8 cellular contexts compared by ENCODE assay signal in the genomic region with DNA sequence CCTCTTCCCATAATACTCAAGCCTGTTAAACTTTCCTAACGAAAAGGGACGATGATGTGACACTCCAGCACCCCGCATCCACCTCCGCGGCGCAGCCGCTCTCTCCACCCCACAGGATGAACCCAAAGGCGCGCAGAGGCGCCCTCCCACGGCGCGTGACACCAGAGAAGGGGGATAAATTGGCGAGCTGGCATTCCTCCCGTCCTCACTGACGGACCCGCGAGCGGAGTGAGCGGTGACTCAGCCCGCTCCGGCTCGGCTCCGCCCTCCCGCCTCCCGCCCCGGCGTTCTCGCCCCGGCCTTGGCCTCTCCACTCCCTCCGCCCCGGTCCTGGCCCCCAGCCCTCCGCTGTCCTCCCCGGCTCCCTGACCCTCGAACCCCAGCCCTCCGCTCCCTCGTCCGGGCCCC. TPM values are rescaled to one million over a fixed set of nuclear protein-coding genes. Genes with fewer than 3 reads are reported as not detected.
DNase-seq lines count a peak whose midpoint lies in the region; ATAC-seq and TF ChIP-seq lines count a peak whose summit lies in the region.

No MANE protein-coding gene starts in this region.

- H3K79me2 ChIP-seq in OCI-LY7 (ENCODE audit: insufficient read depth, low read depth, low read length) = peaks cover 58% of the 10 kb centered on the region

- H3K36me3 Mint-ChIP-seq in naive thymus-derived CD8-positive, alpha-beta T cell = peaks cover 0 to 4% (median 0%) of the 10 kb centered on the region in 3 donors
- peaks cover 6 to 11% of the 10 kb centered on the region in 2 donors for H3K36me3 Mint-ChIP-seq in stimulated activated naive B cell treated with anti-CD40 and anti-IgM and Interleukin-4, amounts not matched to agents 10 μg/mL and 1 μg/mL and 100 μg/mL, for 72 hours

- TF ChIP-seq CTCF in OCI-LY7 (conservative IDR thresholded peaks at IDR 0.05; ENCODE audit: low read length) = peak; percentile 41; the same call in 1 of the 2 replicates

- H3K36me3 ChIP-seq in OCI-LY7 (ENCODE audit: insufficient read depth, low read length) = peaks cover 7% of the 10 kb centered on the region

- H3K4me1 Mint-ChIP-seq in naive thymus-derived CD8-positive, alpha-beta T cell = peaks cover 20 to 57% (median 44%) of the 10 kb centered on the region in 4 donors
- peaks cover 30 to 47% of the 10 kb centered on the region in 2 donors for H3K4me1 Mint-ChIP-seq in stimulated activated naive B cell treated with anti-CD40 and anti-IgM and Interleukin-4, amounts not matched to agents 10 μg/mL and 1 μg/mL and 100 μg/mL, for 72 hours

- no peaks in the 10 kb centered on the region for H3K9me2 ChIP-seq in OCI-LY7 (ENCODE audit: insufficient read depth, low read length)

- peak overlapping the region; percentile 95 for H3K4me2 ChIP-seq in OCI-LY7 (ENCODE audit: low read length)

- peak overlapping the region; percentile 84 to 96 (median 94) for H3K27ac Mint-ChIP-seq in naive thymus-derived CD8-positive, alpha-beta T cell
- peak overlapping the region; percentile 99 for H3K27ac Mint-ChIP-seq in stimulated activated naive B cell treated with anti-CD40 and anti-IgM and Interleukin-4, amounts not matched to agents 10 μg/mL and 1 μg/mL and 100 μg/mL, for 72 hours

- H3K4me3 Mint-ChIP-seq in naive thymus-derived CD8-positive, alpha-beta T cell = peak overlapping the region; percentile 87 to 97 (median 94)
- H3K4me3 Mint-ChIP-seq in stimulated activated naive B cell treated with anti-CD40 and anti-IgM and Interleukin-4, amounts not matched to agents 10 μg/mL and 1 μg/mL and 100 μg/mL, for 72 hours = peak overlapping the region; percentile 93 to 94

- intact Hi-C loops in OCI-LY7 (cut with micrococcal nuclease; ENCODE audit: unreplicated experiment) = loop anchor here (2.0 kb wide), 1 partner anchor 19 kb away; no protein-coding TSS in a partner anchor

- H2AFZ ChIP-seq in OCI-LY7 (ENCODE audit: low read length) = peak overlapping the region; percentile 97

- H3K9me3 Mint-ChIP-seq in naive thymus-derived CD8-positive, alpha-beta T cell = no peaks in the 10 kb centered on the region
- no peaks in the 10 kb centered on the region for H3K9me3 Mint-ChIP-seq in stimulated activated naive B cell treated with anti-CD40 and anti-IgM and Interleukin-4, amounts not matched to agents 10 μg/mL and 1 μg/mL and 100 μg/mL, for 72 hours

- ATAC-seq in GM19452 (IDR thresholded peaks at IDR 0.05; ENCODE audit: unreplicated experiment) = peak; percentile 50
- ATAC-seq in naive thymus-derived CD8-positive, alpha-beta T cell = peak; percentile 59 to 67
- ATAC-seq in stimulated activated naive B cell treated with anti-CD40 and anti-IgM and Interleukin-4, amounts not matched to agents 10 μg/mL and 1 μg/mL and 100 μg/mL, for 72 hours (replicated peaks) = peak; percentile 69 to 72

- no TSS peak for BruUV-seq in OCI-LY7 (replicated peaks; lab: Mats Ljungman, UMichigan)

- CTCF ChIA-PET in OCI-LY7 (lab: Charles Lee; ENCODE audit: unreplicated experiment) = no interaction called here

- no peaks in the 10 kb centered on the region for H3K27me3 Mint-ChIP-seq in naive thymus-derived CD8-positive, alpha-beta T cell
- peaks cover 0 to 1% of the 10 kb centered on the region in 2 donors for H3K27me3 Mint-ChIP-seq in stimulated activated naive B cell treated with anti-CD40 and anti-IgM and Interleukin-4, amounts not matched to agents 10 μg/mL and 1 μg/mL and 100 μg/mL, for 72 hours

- no peaks in the 10 kb centered on the region; the same call in 1 of the 2 replicates for H4K20me1 ChIP-seq in OCI-LY7 (ENCODE audit: insufficient read depth, low read length)

- H3K4me3 ChIP-seq in OCI-LY7 (ENCODE audit: low read depth, low read length, poor library complexity, severe bottlenecking) = peak overlapping the region; percentile 97

- peak overlapping the region; percentile 77 for H3K27ac ChIP-seq in OCI-LY7 (ENCODE audit: low read depth, low read length, poor library complexity, severe bottlenecking)

- POLR2A ChIA-PET in OCI-LY7 (lab: Charles Lee) = interaction anchor here (1.3 kb wide), 1 partner anchor 21 kb away, joined by 3 read pairs; no protein-coding TSS in a partner anchor
- POLR2A ChIA-PET in naive thymus-derived CD8-positive, alpha-beta T cell (lab: Charles Lee) = interaction anchor here (1.3 kb wide), 1 partner anchor 18 kb away, joined by 7 read pairs; no protein-coding TSS in a partner anchor

- peak; percentile 93 for DNase-seq in COR-L47 (lab: John Stamatoyannopoulos, UW)
- DNase-seq in HK-2 (ENCODE audit: unreplicated experiment) = peak; percentile 80
- DNase-seq in OCI-LY7 (ENCODE audit: low spot score) = peak; percentile 53
- peak; percentile 48 for DNase-seq in activated T-helper 1 cell treated with Interleukin-2 at 50 U/mL for 16 hours (ENCODE audit: low read depth)
- DNase-seq in fibroblast of gingiva (ENCODE audit: low read depth) = peak; percentile 86
- peak; percentile 39 to 69 (median 54) for DNase-seq in naive thymus-derived CD8-positive, alpha-beta T cell
- DNase-seq in stimulated activated naive B cell treated with anti-CD40 and anti-IgM and Interleukin-4, amounts not matched to agents 10 μg/mL and 1 μg/mL and 100 μg/mL, for 72 hours = peak; percentile 64

- no peaks in the 10 kb centered on the region for H3K9me3 ChIP-seq in OCI-LY7 (ENCODE audit: low read length)

- peaks cover 25% of the 10 kb centered on the region for H3K4me1 ChIP-seq in OCI-LY7 (ENCODE audit: insufficient read depth, low read length, poor library complexity, severe bottlenecking)

RNA-seq across cellular contexts. Expression of gene TUBGCP3, which starts 0.6 kb away (rescaled TPM):
- 18.4 and 19.4 TPM in 2 replicates for total RNA-seq in OCI-LY7 (2014; rRNA removed; shearing (Covaris generic))
- 36.2 and 39.0 TPM in 2 replicates for total RNA-seq in OCI-LY7 (2022)
- total RNA-seq in naive thymus-derived CD8-positive, alpha-beta T cell = 10 to 100 TPM; 46.0 to 48.6 TPM
- polyA plus RNA-seq in naive thymus-derived CD8-positive, alpha-beta T cell = 10 to 100 TPM in 2 of 3 donors, 1 to 10 TPM in 1; 8.5 to 14.6 (median 10.6) TPM

Comparison
In these comparisons a context has a peak if more than half of its experiments do, and no peak if none do; other contexts are left out.
1. Peak in every context shown above with its lines: DNase-seq, ATAC-seq, H3K4me3 ChIP-seq and H3K27ac ChIP-seq.